ENCODE assay signal across 15 cellular contexts in genomic region chr5:77845273-77845646, GRCh38.
DNase-seq lines count a peak whose midpoint lies in the region; ATAC-seq and TF ChIP-seq lines count a peak whose summit lies in the region.
"Had no signal": no experiment of that assay in that cellular context is flagged by ENCODE, and none has a peak within 500 bp of the region (broad histone marks: within the 10 kb centered on the region; RNA-seq: fewer than 3 reads in every experiment).

No MANE protein-coding gene starts in this region.

- peaks cover 7% of the 10 kb centered on the region for H3K4me1 ChIP-seq in suprapubic skin
- H3K4me1 ChIP-seq in sigmoid colon: peaks cover 0 to 14% (median 5%) of the 10 kb centered on the region in 4 donors

- peaks cover 10% of the 10 kb centered on the region for H3K4me1 Mint-ChIP-seq in activated T-cell treated with anti-CD3 and anti-CD28 coated beads, Interleukin-2, amount 50 U/mL, for 24 hours (ENCODE audit: low read depth)
- peaks cover 7% of the 10 kb centered on the region for H3K4me1 Mint-ChIP-seq in activated naive CD8-positive, alpha-beta T cell treated with anti-CD3 and anti-CD28 coated beads for 36 hours
- H3K4me1 Mint-ChIP-seq in memory B cell: peaks cover 8% of the 10 kb centered on the region

- no peak for DNase-seq in activated T-cell treated with anti-CD3 and anti-CD28 coated beads, Interleukin-2, amount 50 U/mL, for 24 hours
- DNase-seq in activated T-cell treated with anti-CD3 and anti-CD28 coated beads for 4 hours (no peak), memory B cell (ENCODE audit: low spot score in 2 of 2) (no peak), suprapubic skin (ENCODE audit: low spot score in 2 of 2) (no peak), sigmoid colon (no peak), AG20443 (ENCODE audit: low spot score) (no peak)
- DNase-seq in activated naive CD8-positive, alpha-beta T cell treated with anti-CD3 and anti-CD28 coated beads for 36 hours: no peak
- DNase-seq: activated CD4-positive, CD25-positive, alpha-beta regulatory T cell treated with anti-CD3 and anti-CD28 coated beads, Interleukin-2, amount 50 U/mL, for 72 hours; activated naive CD4-positive, alpha-beta T cell treated with Interleukin-2 at 50 U/mL for 16 hours; NCI-H1048; NCI-H774; SJCRH30; stimulated activated CD4-positive, alpha-beta T cell treated with anti-CD3 and anti-CD28 coated beads, Interleukin-4, amount 100 ng/mL, for 4 hours had no signal

- H3K4me3 Mint-ChIP-seq in activated T-cell treated with anti-CD3 and anti-CD28 coated beads, Interleukin-2, amount 50 U/mL, for 24 hours: peak overlapping the region; percentile 59
- peak overlapping the region; percentile 55 for H3K4me3 Mint-ChIP-seq in activated naive CD8-positive, alpha-beta T cell treated with anti-CD3 and anti-CD28 coated beads for 36 hours
- peak overlapping the region; percentile 87 for H3K4me3 Mint-ChIP-seq in memory B cell

- TF ChIP-seq EP300 in suprapubic skin (IDR thresholded peaks at IDR 0.05) (no peak), sigmoid colon (IDR thresholded peaks at IDR 0.05) (no peak)

- H3K36me3 ChIP-seq in suprapubic skin: no peaks in the 10 kb centered on the region
- no peaks in the 10 kb centered on the region for H3K36me3 ChIP-seq in sigmoid colon
- H3K36me3 ChIP-seq: SJCRH30 had no signal

- H3K9me3 Mint-ChIP-seq in activated T-cell treated with anti-CD3 and anti-CD28 coated beads, Interleukin-2, amount 50 U/mL, for 24 hours: no peaks in the 10 kb centered on the region
- H3K9me3 Mint-ChIP-seq in activated naive CD8-positive, alpha-beta T cell treated with anti-CD3 and anti-CD28 coated beads for 36 hours: no peaks in the 10 kb centered on the region
- no peaks in the 10 kb centered on the region for H3K9me3 Mint-ChIP-seq in memory B cell

- no peak overlapping the region for H3K27ac ChIP-seq in suprapubic skin
- H3K27ac ChIP-seq in sigmoid colon: no peak overlapping the region
- H3K27ac ChIP-seq: SJCRH30 had no signal

- H3K27me3 Mint-ChIP-seq in activated T-cell treated with anti-CD3 and anti-CD28 coated beads, Interleukin-2, amount 50 U/mL, for 24 hours: peaks cover 55% of the 10 kb centered on the region
- H3K27me3 Mint-ChIP-seq in activated naive CD8-positive, alpha-beta T cell treated with anti-CD3 and anti-CD28 coated beads for 36 hours: peaks cover 43% of the 10 kb centered on the region
- H3K27me3 Mint-ChIP-seq in memory B cell: peaks cover 15% of the 10 kb centered on the region

- WGBS in suprapubic skin: 73% methylated on average over 5 of the region's 5 CpGs
- WGBS in sigmoid colon, 2 donors: 35 to 65% methylated on average over 5 of the region's 5 CpGs

- intact Hi-C loops in sigmoid colon (cut with DNase I): no loop called here

- peaks cover 41% of the 10 kb centered on the region for H3K27me3 ChIP-seq in suprapubic skin
- no peaks in the 10 kb centered on the region for H3K27me3 ChIP-seq in sigmoid colon
- H3K27me3 ChIP-seq: SJCRH30 had no signal

- TF ChIP-seq CTCF in suprapubic skin (IDR thresholded peaks at IDR 0.05): no peak
- TF ChIP-seq CTCF in sigmoid colon (IDR thresholded peaks at IDR 0.05): no peak

- ATAC-seq in memory B cell (ENCODE audit: low read depth) (no peak), GM19455 (IDR thresholded peaks at IDR 0.05; ENCODE audit: unreplicated experiment) (no peak)

- H3K9me3 ChIP-seq in suprapubic skin: no peaks in the 10 kb centered on the region
- H3K9me3 ChIP-seq in sigmoid colon: no peaks in the 10 kb centered on the region
- H3K9me3 ChIP-seq: SJCRH30 had no signal

- peak overlapping the region; percentile 48 for H3K4me3 ChIP-seq in suprapubic skin
- H3K4me3 ChIP-seq in sigmoid colon: peak overlapping the region in 2 of 4 donors; percentile 58 to 65
- H3K4me3 ChIP-seq: lung, SJCRH30 had no signal

- TF ChIP-seq POLR2A in suprapubic skin (IDR thresholded peaks at IDR 0.05): no peak
- TF ChIP-seq POLR2A in sigmoid colon (IDR thresholded peaks at IDR 0.05): no peak

- H3K27ac Mint-ChIP-seq in activated T-cell treated with anti-CD3 and anti-CD28 coated beads, Interleukin-2, amount 50 U/mL, for 24 hours: no peak overlapping the region
- no peak overlapping the region for H3K27ac Mint-ChIP-seq in activated naive CD8-positive, alpha-beta T cell treated with anti-CD3 and anti-CD28 coated beads for 36 hours
- H3K27ac Mint-ChIP-seq in memory B cell: no peak overlapping the region

- H3K36me3 Mint-ChIP-seq in activated T-cell treated with anti-CD3 and anti-CD28 coated beads, Interleukin-2, amount 50 U/mL, for 24 hours (ENCODE audit: low read depth): no peaks in the 10 kb centered on the region
- no peaks in the 10 kb centered on the region for H3K36me3 Mint-ChIP-seq in activated naive CD8-positive, alpha-beta T cell treated with anti-CD3 and anti-CD28 coated beads for 36 hours
- no peaks in the 10 kb centered on the region for H3K36me3 Mint-ChIP-seq in memory B cell
